20 cellular contexts compared by ENCODE assay signal in the genomic region with DNA sequence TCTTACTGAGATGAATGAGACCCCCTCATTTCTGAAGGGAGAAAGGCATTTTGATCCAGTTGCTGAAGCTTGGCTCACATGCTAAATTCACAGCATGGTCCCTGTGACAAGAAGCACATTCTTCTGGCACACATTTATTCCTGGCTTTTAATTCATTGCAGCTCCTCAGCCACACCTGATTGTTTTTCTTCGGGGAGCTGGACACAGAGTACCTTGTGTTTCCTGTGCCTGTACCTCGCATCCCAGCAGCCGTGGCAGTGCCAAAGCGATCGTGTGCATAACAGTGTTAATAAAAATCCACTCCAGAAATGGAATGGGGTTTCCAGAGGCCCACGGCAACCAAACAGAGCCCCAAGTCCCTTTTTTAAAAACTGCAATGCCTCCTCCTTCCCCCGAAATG.
"Had no signal": no experiment of that assay in that cellular context is flagged by ENCODE, and none has a peak within 500 bp of the region (broad histone marks: within the 10 kb centered on the region; RNA-seq: fewer than 3 reads in every experiment).

No MANE protein-coding gene starts in this region.

- H3K27ac Mint-ChIP-seq: naive thymus-derived CD4-positive, alpha-beta T cell; stimulated activated naive B cell treated with anti-CD40 and anti-IgM and Interleukin-4, amounts not matched to agents 10 μg/mL and 1 μg/mL and 100 μg/mL, for 72 hours had no signal

- H3K36me3 Mint-ChIP-seq: naive thymus-derived CD4-positive, alpha-beta T cell; stimulated activated naive B cell treated with anti-CD40 and anti-IgM and Interleukin-4, amounts not matched to agents 10 μg/mL and 1 μg/mL and 100 μg/mL, for 72 hours had no signal

- H3K27me3 Mint-ChIP-seq: stimulated activated naive B cell treated with anti-CD40 and anti-IgM and Interleukin-4, amounts not matched to agents 10 μg/mL and 1 μg/mL and 100 μg/mL, for 72 hours; stimulated activated naive CD8-positive, alpha-beta T cell treated with anti-CD3 and anti-CD28 coated beads, Interleukin-15, amount 100 ng/mL, for 72 hours had no signal

- DNase-seq: central memory CD4-positive, alpha-beta T cell; cortex of kidney; effector memory CD4-positive, alpha-beta T cell; foreskin fibroblast; hippocampal formation; left colon; mammary epithelial cell; naive thymus-derived CD4-positive, alpha-beta T cell; posterior cingulate gyrus; stimulated activated CD4-positive, alpha-beta T cell treated with anti-CD3 and anti-CD28 coated beads, Interleukin-2, amount 100 ng/mL, for 24 hours; stimulated activated CD4-positive, alpha-beta T cell treated with anti-CD3 and anti-CD28 coated beads, Interleukin-4, amount 100 ng/mL, for 4 hours; stimulated activated naive B cell treated with anti-CD40 and anti-IgM and Interleukin-4, amounts not matched to agents 10 μg/mL and 1 μg/mL and 100 μg/mL, for 72 hours; stimulated activated naive CD8-positive, alpha-beta T cell treated with anti-CD3 and anti-CD28 coated beads, Interleukin-15, amount 100 ng/mL, for 72 hours; trophoblast cell had no signal

- ATAC-seq: esophagus mucosa; left colon; naive thymus-derived CD4-positive, alpha-beta T cell; sciatic nerve; stimulated activated naive B cell treated with anti-CD40 and anti-IgM and Interleukin-4, amounts not matched to agents 10 μg/mL and 1 μg/mL and 100 μg/mL, for 72 hours; stimulated activated naive CD8-positive, alpha-beta T cell treated with anti-CD3 and anti-CD28 coated beads, Interleukin-15, amount 100 ng/mL, for 72 hours had no signal

- H3K4me1 Mint-ChIP-seq: naive thymus-derived CD4-positive, alpha-beta T cell; stimulated activated naive B cell treated with anti-CD40 and anti-IgM and Interleukin-4, amounts not matched to agents 10 μg/mL and 1 μg/mL and 100 μg/mL, for 72 hours; stimulated activated naive CD8-positive, alpha-beta T cell treated with anti-CD3 and anti-CD28 coated beads, Interleukin-15, amount 100 ng/mL, for 72 hours had no signal

- H3K9me3 Mint-ChIP-seq: neural crest cell; stimulated activated naive CD8-positive, alpha-beta T cell treated with anti-CD3 and anti-CD28 coated beads, Interleukin-15, amount 100 ng/mL, for 72 hours had no signal

- H3K27ac ChIP-seq: dorsolateral prefrontal cortex, skin epidermis, thoracic aorta had no signal

- H3K36me3 ChIP-seq: thoracic aorta had no signal

- H3K4me3 ChIP-seq: dorsolateral prefrontal cortex, skin epidermis, thoracic aorta had no signal

- H3K4me3 Mint-ChIP-seq: naive thymus-derived CD4-positive, alpha-beta T cell; neural crest cell; stimulated activated naive B cell treated with anti-CD40 and anti-IgM and Interleukin-4, amounts not matched to agents 10 μg/mL and 1 μg/mL and 100 μg/mL, for 72 hours; stimulated activated naive CD8-positive, alpha-beta T cell treated with anti-CD3 and anti-CD28 coated beads, Interleukin-15, amount 100 ng/mL, for 72 hours had no signal

- H3K9me3 ChIP-seq: thoracic aorta had no signal
